23 cellular contexts compared by ENCODE assay signal in the genomic region with DNA sequence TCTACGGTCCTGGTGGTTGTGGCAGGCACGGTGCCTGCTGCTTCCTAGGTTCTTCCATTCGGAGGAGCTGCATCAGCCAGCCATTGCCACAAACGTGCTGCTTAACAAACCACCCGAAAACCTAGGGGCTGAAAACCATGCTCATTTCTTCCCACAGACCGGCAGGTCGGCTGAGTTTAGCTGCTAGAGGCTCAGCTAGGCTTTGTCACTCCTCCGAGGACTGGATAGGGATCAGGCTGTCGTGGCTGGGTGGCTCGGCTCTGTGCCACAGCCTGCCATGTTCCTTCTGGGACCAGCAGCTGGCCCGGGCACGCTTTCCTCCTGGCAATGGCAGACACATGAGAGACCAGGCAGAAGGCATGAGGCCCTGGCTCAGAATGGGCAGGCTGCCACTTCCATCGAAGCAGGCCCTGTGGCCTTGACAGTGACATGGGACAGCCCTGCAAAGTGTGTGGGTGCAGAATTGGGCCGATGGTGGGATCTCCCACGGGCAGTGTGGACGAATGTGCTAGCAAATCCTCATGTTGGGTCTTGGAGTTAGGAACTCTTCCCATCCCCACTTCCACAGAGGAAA. TPM values are rescaled to one million over a fixed set of nuclear protein-coding genes. Genes with fewer than 3 reads are reported as not detected.
DNase-seq lines count a peak whose midpoint lies in the region; ATAC-seq and TF ChIP-seq lines count a peak whose summit lies in the region.
"Had no signal": no experiment of that assay in that cellular context is flagged by ENCODE, and none has a peak within 500 bp of the region (broad histone marks: within the 10 kb centered on the region; RNA-seq: fewer than 3 reads in every experiment).

No MANE protein-coding gene starts in this region.

- CTCF ChIA-PET in naive thymus-derived CD4-positive, alpha-beta T cell (lab: Charles Lee): no interaction called here
- CTCF ChIA-PET in PC-3 (lab: Charles Lee): no interaction called here

- no peaks in the 10 kb centered on the region for H3K9me2 ChIP-seq in PC-3 (replicated peaks; ENCODE audit: low read length)

- TF ChIP-seq CTCF in heart left ventricle (IDR thresholded peaks at IDR 0.05) (no peak), sigmoid colon (IDR thresholded peaks at IDR 0.05) (no peak), PC-3 (conservative IDR thresholded peaks at IDR 0.05; ENCODE audit: low read depth, low read length) (no peak)

- no peak overlapping the region for H3K4me2 ChIP-seq in PC-3 (ENCODE audit: low read length)

- H3K4me3 ChIP-seq in heart left ventricle (no peak overlapping the region), sigmoid colon (no peak overlapping the region), PC-3 (ENCODE audit: low read length) (no peak overlapping the region)
- H3K4me3 ChIP-seq in naive thymus-derived CD4-positive, alpha-beta T cell (ENCODE audit: low read length): no peak overlapping the region
- H3K4me3 ChIP-seq: esophagus muscularis mucosa, prostate gland had no signal

- intact Hi-C loops in heart left ventricle (cut with DNase I): no loop called here
- intact Hi-C loops in sigmoid colon (cut with DNase I): no loop called here
- intact Hi-C loops in naive thymus-derived CD4-positive, alpha-beta T cell (cut with micrococcal nuclease): no loop called here
- intact Hi-C loops in PC-3 (cut with micrococcal nuclease): no loop called here

- WGBS in heart left ventricle, 4 donors: 62 to 75% (median 65%) methylated on average over 13 to 16 of the region's 16 CpGs
- WGBS in sigmoid colon, 2 donors: 78 to 83% methylated on average over 16 of the region's 16 CpGs

- TF ChIP-seq EP300 in sigmoid colon (IDR thresholded peaks at IDR 0.05): no peak

- H3K9ac ChIP-seq in PC-3 (ENCODE audit: low read length): no peak overlapping the region

- no peak overlapping the region for H3K27ac ChIP-seq in heart left ventricle
- H3K27ac ChIP-seq in sigmoid colon: no peak overlapping the region
- no peak overlapping the region for H3K27ac ChIP-seq in naive thymus-derived CD4-positive, alpha-beta T cell (ENCODE audit: low read depth, low read length)
- no peak overlapping the region for H3K27ac ChIP-seq in PC-3 (ENCODE audit: low read length)
- H3K27ac ChIP-seq: 22Rv1, esophagus muscularis mucosa, prostate gland had no signal

- BruUV-seq in PC-3 (replicated peaks; lab: Mats Ljungman, UMichigan): no TSS peak

- no peaks in the 10 kb centered on the region for H3K27me3 Mint-ChIP-seq in naive thymus-derived CD4-positive, alpha-beta T cell
- H3K27me3 Mint-ChIP-seq: activated CD4-positive, alpha-beta T cell treated with anti-CD3 and anti-CD28 coated beads for 36 hours had no signal

- H3K36me3 Mint-ChIP-seq in naive thymus-derived CD4-positive, alpha-beta T cell: peaks cover 11 to 54% (median 24%) of the 10 kb centered on the region in 5 donors
- H3K36me3 Mint-ChIP-seq: type B pancreatic cell had no signal

- H3K4me1 ChIP-seq in heart left ventricle: peaks cover 0 to 13% (median 0%) of the 10 kb centered on the region in 12 donors
- peaks cover 0 to 20% (median 11%) of the 10 kb centered on the region in 4 donors for H3K4me1 ChIP-seq in sigmoid colon
- no peaks in the 10 kb centered on the region for H3K4me1 ChIP-seq in naive thymus-derived CD4-positive, alpha-beta T cell (ENCODE audit: control insufficient read depth in 2 of 2, insufficient read depth in 2 of 2, low read length in 2 of 2)
- H3K4me1 ChIP-seq in PC-3 (ENCODE audit: insufficient read depth, low read length): no peaks in the 10 kb centered on the region
- H3K4me1 ChIP-seq: Caco-2, prostate gland had no signal

- POLR2A ChIA-PET in naive thymus-derived CD4-positive, alpha-beta T cell (lab: Charles Lee): no interaction called here
- POLR2A ChIA-PET in PC-3 (lab: Charles Lee; ENCODE audit: unreplicated experiment): no interaction called here

- H3K36me3 ChIP-seq in heart left ventricle (peaks cover 0 to 30% (median 0%) of the 10 kb centered on the region in 9 donors), sigmoid colon (no peaks in the 10 kb centered on the region), PC-3 (ENCODE audit: low read depth, low read length) (no peaks in the 10 kb centered on the region)
- peaks cover 4 to 84% (median 14%) of the 10 kb centered on the region in 3 experiments for H3K36me3 ChIP-seq in naive thymus-derived CD4-positive, alpha-beta T cell (ENCODE audit: control insufficient read depth in 2 of 3, insufficient read depth in 3 of 3, low read length in 3 of 3)
- H3K36me3 ChIP-seq: esophagus muscularis mucosa, prostate gland had no signal

- no peaks in the 10 kb centered on the region for H3F3A ChIP-seq in PC-3 (ENCODE audit: low read length, unreplicated experiment)

- H3K4me3 Mint-ChIP-seq in naive thymus-derived CD4-positive, alpha-beta T cell: no peak overlapping the region
- H3K4me3 Mint-ChIP-seq: activated CD4-positive, alpha-beta T cell treated with anti-CD3 and anti-CD28 coated beads for 36 hours; nephron progenitor cell; type B pancreatic cell had no signal

- H2AFZ ChIP-seq in PC-3 (ENCODE audit: low read length): no peak overlapping the region

- no peak overlapping the region for H3K27ac Mint-ChIP-seq in naive thymus-derived CD4-positive, alpha-beta T cell
- H3K27ac Mint-ChIP-seq: activated CD4-positive, alpha-beta T cell treated with anti-CD3 and anti-CD28 coated beads for 36 hours; nephron progenitor cell; type B pancreatic cell had no signal

- H3K27me3 ChIP-seq in heart left ventricle (peaks cover 0 to 14% (median 0%) of the 10 kb centered on the region in 9 donors), sigmoid colon (no peaks in the 10 kb centered on the region), PC-3 (ENCODE audit: low read length) (peaks cover 4% of the 10 kb centered on the region; the same call in 1 of the 2 replicates)
- no peaks in the 10 kb centered on the region for H3K27me3 ChIP-seq in naive thymus-derived CD4-positive, alpha-beta T cell (ENCODE audit: control insufficient read depth in 2 of 2, insufficient read depth in 2 of 2, low read length in 2 of 2)

- no peaks in the 10 kb centered on the region for H3K9me3 ChIP-seq in heart left ventricle
- H3K9me3 ChIP-seq in sigmoid colon: no peaks in the 10 kb centered on the region
- H3K9me3 ChIP-seq in naive thymus-derived CD4-positive, alpha-beta T cell (ENCODE audit: control insufficient read depth in 2 of 3, low read length in 3 of 3): no peaks in the 10 kb centered on the region
- H3K9me3 ChIP-seq in PC-3 (ENCODE audit: low read length): no peaks in the 10 kb centered on the region
- H3K9me3 ChIP-seq: Caco-2, esophagus muscularis mucosa, prostate gland had no signal

- no peaks in the 10 kb centered on the region for H4K20me1 ChIP-seq in PC-3 (ENCODE audit: low read length)

- H3K4me1 Mint-ChIP-seq in naive thymus-derived CD4-positive, alpha-beta T cell: peaks cover 5 to 24% (median 18%) of the 10 kb centered on the region in 7 donors
- H3K4me1 Mint-ChIP-seq: activated CD4-positive, alpha-beta T cell treated with anti-CD3 and anti-CD28 coated beads for 36 hours had no signal

- no peaks in the 10 kb centered on the region for H3K79me2 ChIP-seq in PC-3 (ENCODE audit: low read length)

- ATAC-seq in heart left ventricle (peak; percentile 29 to 79 (median 58)), GM21786 (IDR thresholded peaks at IDR 0.05; ENCODE audit: unreplicated experiment) (no peak), PC-3 (no peak)
- no peak for ATAC-seq in naive thymus-derived CD4-positive, alpha-beta T cell
- ATAC-seq: activated CD4-positive, alpha-beta T cell treated with anti-CD3 and anti-CD28 coated beads for 36 hours; HCT116 had no signal

- TF ChIP-seq POLR2A in heart left ventricle (IDR thresholded peaks at IDR 0.05) (no peak), sigmoid colon (IDR thresholded peaks at IDR 0.05) (no peak)

- no peaks in the 10 kb centered on the region for H3K9me3 Mint-ChIP-seq in naive thymus-derived CD4-positive, alpha-beta T cell
- H3K9me3 Mint-ChIP-seq: nephron progenitor cell, type B pancreatic cell had no signal

- DNase-seq in DMS 273 (lab: John Stamatoyannopoulos, UW; ENCODE audit: unreplicated experiment) (peak; percentile 34), DMS 273 treated with DMSO at 0.1 percent for 48 hours (lab: John Stamatoyannopoulos, UW) (no peak), NCI-H1694 treated with DMSO at 0.1 percent for 48 hours (lab: John Stamatoyannopoulos, UW) (peak; percentile 87), heart left ventricle (peak in 3 of 5 donors; percentile 50 to 61 (median 51)), sigmoid colon (peak; percentile 52), PC-3 (no peak)
- DNase-seq in naive thymus-derived CD4-positive, alpha-beta T cell: no peak
- DNase-seq: activated CD4-positive, alpha-beta T cell treated with anti-CD3 and anti-CD28 coated beads for 36 hours; effector CD4-positive, alpha-beta T cell; Karpas-422; left cardiac atrium; NCI-H1092 treated with DMSO at 0.1 percent for 48 hours; NCI-H524; nephron progenitor cell; stimulated activated CD4-positive, alpha-beta T cell treated with anti-CD3 and anti-CD28 coated beads, Interleukin-4, amount 100 ng/mL, for 4 hours; SW 1271 had no signal

RNA-seq across cellular contexts. Expression of gene PARVG, which starts 20.9 kb away (rescaled TPM):
- total RNA-seq in heart left ventricle: 10 to 100 TPM in 1 of 9 donors, 1 to 10 TPM in 8; 1.1 to 34.8 (median 2.1) TPM
- 1 to 10 TPM; 2.6 to 3.0 TPM for polyA plus RNA-seq in heart left ventricle
- total RNA-seq in sigmoid colon: 10 to 100 TPM in 2 of 4 donors, 1 to 10 TPM in 2; 8.9 to 65.1 (median 12.3) TPM
- 10 to 100 TPM in 1 of 3 donors, 1 to 10 TPM in 2; 3.0 to 42.5 (median 4.4) TPM for polyA plus RNA-seq in sigmoid colon
- total RNA-seq in naive thymus-derived CD4-positive, alpha-beta T cell: 100 to 1,000 TPM; 142 to 209 (median 173) TPM
- 10 to 100 TPM; 36.4 to 57.6 TPM for polyA plus RNA-seq in naive thymus-derived CD4-positive, alpha-beta T cell
- not detected in 2 replicates for total RNA-seq in PC-3 (2014; rRNA removed)
- total RNA-seq: Caco-2 had no signal

Comparison
In these comparisons a context has a peak if more than half of its experiments do, and no peak if none do; other contexts are left out.
1. DNase-seq: peak in DMS 273 (single experiment), NCI-H1694 treated with DMSO at 0.1 percent for 48 hours (single experiment), heart left ventricle (3 of 5) and sigmoid colon (single experiment); none in DMS 273 treated with DMSO at 0.1 percent for 48 hours (single experiment), naive thymus-derived CD4-positive, alpha-beta T cell (0 of 9) and PC-3 (single experiment).
2. ATAC-seq: peak in heart left ventricle (4 of 4); none in naive thymus-derived CD4-positive, alpha-beta T cell (single experiment), GM21786 (single experiment) and PC-3 (single experiment).